In genomic region chr17:76048711-76049110, GRCh38 we compare ENCODE assay signal across 17 cellular contexts. TPM values are rescaled to one million over a fixed set of nuclear protein-coding genes. Genes with fewer than 3 reads are reported as not detected.
DNase-seq lines count a peak whose midpoint lies in the region; ATAC-seq and TF ChIP-seq lines count a peak whose summit lies in the region.
"Had no signal": no experiment of that assay in that cellular context is flagged by ENCODE, and none has a peak within 500 bp of the region (broad histone marks: within the 10 kb centered on the region; RNA-seq: fewer than 3 reads in every experiment).

No MANE protein-coding gene starts in this region.

- H3K27me3 Mint-ChIP-seq in CD4-positive, alpha-beta T cell: no peaks in the 10 kb centered on the region
- H3K27me3 Mint-ChIP-seq in WTC11 (ENCODE audit: low read depth): no peaks in the 10 kb centered on the region
- H3K27me3 Mint-ChIP-seq: stimulated activated naive B cell treated with anti-CD40 and anti-IgM and Interleukin-4, amounts not matched to agents 10 μg/mL and 1 μg/mL and 100 μg/mL, for 72 hours had no signal

- H3K4me2 ChIP-seq in mesenchymal stem cell (ENCODE audit: low read length, poor library complexity, severe bottlenecking): no peak overlapping the region
- H3K4me2 ChIP-seq: BLaER1, KMS-11, PC-9 had no signal

- H3K27ac ChIP-seq in CD4-positive, alpha-beta T cell (ENCODE audit: low read depth, low read length): no peak overlapping the region
- H3K27ac ChIP-seq in mesenchymal stem cell (ENCODE audit: low read length, poor library complexity, severe bottlenecking): peak overlapping the region; percentile 96
- H3K27ac ChIP-seq: BLaER1, KMS-11, PC-9 had no signal

- no peak overlapping the region for H3K4me3 ChIP-seq in mesenchymal stem cell (ENCODE audit: insufficient read depth in 1 of 2, low read depth in 1 of 2, low read length in 2 of 2)
- H3K4me3 ChIP-seq: BLaER1, PC-9 had no signal

- peak overlapping the region; percentile 59 for H3K27ac Mint-ChIP-seq in CD4-positive, alpha-beta T cell
- no peak overlapping the region for H3K27ac Mint-ChIP-seq in WTC11
- H3K27ac Mint-ChIP-seq: mesothelial cell of epicardium had no signal

- peaks cover 32% of the 10 kb centered on the region for H3K4me1 ChIP-seq in mesenchymal stem cell (ENCODE audit: control insufficient read depth, insufficient read depth, low read depth, low read length)
- H3K4me1 ChIP-seq: BLaER1 had no signal

- H3K79me1 ChIP-seq in mesenchymal stem cell (replicated peaks; ENCODE audit: low read length, poor library complexity, severe bottlenecking): peaks cover 25% of the 10 kb centered on the region

- no peak overlapping the region for H2AFZ ChIP-seq in mesenchymal stem cell (ENCODE audit: low read depth, low read length)
- H2AFZ ChIP-seq: PC-9 had no signal

- no peak for DNase-seq in CD4-positive, alpha-beta T cell
- DNase-seq in HK-2 (ENCODE audit: unreplicated experiment) (peak; percentile 41), WTC11 (ENCODE audit: low spot score) (no peak), mesenchymal stem cell (peak; percentile 32), GM20000 (ENCODE audit: low spot score) (no peak)
- no peak for DNase-seq in stimulated activated naive CD4-positive, alpha-beta T cell treated with Interleukin-2 at 50 U/mL for 16 hours (lab: John Stamatoyannopoulos, UW)
- DNase-seq: NCI-H2171; stimulated activated naive B cell treated with anti-CD40 and anti-IgM and Interleukin-4, amounts not matched to agents 10 μg/mL and 1 μg/mL and 100 μg/mL, for 72 hours had no signal

- no peak overlapping the region for H4K91ac ChIP-seq in mesenchymal stem cell (ENCODE audit: low read length)

- H3K27me3 ChIP-seq in CD4-positive, alpha-beta T cell (ENCODE audit: control insufficient read depth, insufficient read depth, low read length): no peaks in the 10 kb centered on the region
- no peaks in the 10 kb centered on the region for H3K27me3 ChIP-seq in mesenchymal stem cell (ENCODE audit: control insufficient read depth in 1 of 2, insufficient read depth in 1 of 2, low read length in 2 of 2)
- H3K27me3 ChIP-seq: BLaER1 had no signal

- H3K4ac ChIP-seq in mesenchymal stem cell (ENCODE audit: low read depth in 1 of 2, low read length in 2 of 2): no peak overlapping the region

- no peak overlapping the region for H4K8ac ChIP-seq in mesenchymal stem cell (ENCODE audit: low read length)

- H3K14ac ChIP-seq in mesenchymal stem cell (ENCODE audit: low read length in 2 of 2): no peak overlapping the region

- intact Hi-C loops in CD4-positive, alpha-beta T cell (cut with DNase I, micrococcal nuclease): no loop called here

- H2BK12ac ChIP-seq in mesenchymal stem cell (ENCODE audit: low read length in 2 of 2): no peak overlapping the region

- peak overlapping the region; percentile 98 for H2AK5ac ChIP-seq in mesenchymal stem cell (ENCODE audit: low read length, severe bottlenecking)

- H3K4me3 Mint-ChIP-seq in CD4-positive, alpha-beta T cell: no peak overlapping the region
- no peak overlapping the region for H3K4me3 Mint-ChIP-seq in WTC11
- H3K4me3 Mint-ChIP-seq: mesothelial cell of epicardium; stimulated activated naive B cell treated with anti-CD40 and anti-IgM and Interleukin-4, amounts not matched to agents 10 μg/mL and 1 μg/mL and 100 μg/mL, for 72 hours had no signal

- H3K18ac ChIP-seq in mesenchymal stem cell (ENCODE audit: low read depth in 1 of 2, low read length in 2 of 2): no peak overlapping the region

- H3K36me3 Mint-ChIP-seq in CD4-positive, alpha-beta T cell (ENCODE audit: low read depth): peaks cover 87% of the 10 kb centered on the region
- peaks cover 68% of the 10 kb centered on the region for H3K36me3 Mint-ChIP-seq in WTC11

- H3K36me3 ChIP-seq in mesenchymal stem cell (ENCODE audit: control insufficient read depth in 1 of 2, insufficient read depth in 2 of 2, low read depth in 1 of 2, low read length in 2 of 2): peaks cover 55 to 91% of the 10 kb centered on the region in 2 experiments

- peaks cover 18% of the 10 kb centered on the region for H3K4me1 Mint-ChIP-seq in CD4-positive, alpha-beta T cell (ENCODE audit: low read depth)
- H3K4me1 Mint-ChIP-seq in WTC11: peaks cover 4% of the 10 kb centered on the region

- H2BK15ac ChIP-seq in mesenchymal stem cell (ENCODE audit: low read depth, poor library complexity, severe bottlenecking): no peak overlapping the region

- WGBS in mesenchymal stem cell: 63% methylated on average over 9 of the region's 9 CpGs

- POLR2A ChIA-PET in CD4-positive, alpha-beta T cell (lab: Charles Lee): interaction anchor here (1.3 kb wide), 1 partner anchor 15 kb away, joined by 5 read pairs; no protein-coding TSS in a partner anchor
- POLR2A ChIA-PET in WTC11 (lab: Charles Lee): no interaction called here

- CTCF ChIA-PET in CD4-positive, alpha-beta T cell (lab: Charles Lee): interaction anchor here (1.0 kb wide), 1 partner anchor 35 kb away, joined by 3 read pairs; no protein-coding TSS in a partner anchor
- CTCF ChIA-PET in WTC11 (lab: Charles Lee): interaction anchor here (0.9 to 3.3 kb wide), 3 partner anchors 35 to 58 kb away, joined by 3 to 17 read pairs (median 3); no protein-coding TSS in a partner anchor

- ATAC-seq in CD4-positive, alpha-beta T cell (ENCODE audit: poor library complexity): peak; percentile 84
- ATAC-seq in WTC11 (peak; percentile 56), GM19397 (IDR thresholded peaks at IDR 0.05; ENCODE audit: unreplicated experiment) (no peak), GM19455 (IDR thresholded peaks at IDR 0.05; ENCODE audit: unreplicated experiment) (no peak)

- H3K9me3 ChIP-seq in CD4-positive, alpha-beta T cell (ENCODE audit: control insufficient read depth, low read length): no peaks in the 10 kb centered on the region
- no peaks in the 10 kb centered on the region for H3K9me3 ChIP-seq in mesenchymal stem cell (ENCODE audit: control insufficient read depth, low read length)
- H3K9me3 ChIP-seq: BLaER1 had no signal

- no peak overlapping the region for H3K9ac ChIP-seq in mesenchymal stem cell (ENCODE audit: low read length)
- H3K9ac ChIP-seq: BLaER1, KMS-11 had no signal

- no peaks in the 10 kb centered on the region for H3K9me3 Mint-ChIP-seq in CD4-positive, alpha-beta T cell
- no peaks in the 10 kb centered on the region for H3K9me3 Mint-ChIP-seq in WTC11
- H3K9me3 Mint-ChIP-seq: mesothelial cell of epicardium; stimulated activated naive B cell treated with anti-CD40 and anti-IgM and Interleukin-4, amounts not matched to agents 10 μg/mL and 1 μg/mL and 100 μg/mL, for 72 hours had no signal

- TF ChIP-seq CTCF in CD4-positive, alpha-beta T cell (IDR thresholded peaks at IDR 0.05): no peak
- TF ChIP-seq CTCF in WTC11 (IDR thresholded peaks at IDR 0.05) (no peak), GM20000 (IDR thresholded peaks at IDR 0.05; ENCODE audit: extremely low read depth, missing control alignments) (no peak)

- no peak overlapping the region for H3K23ac ChIP-seq in mesenchymal stem cell (ENCODE audit: low read length in 2 of 2)

- H2BK5ac ChIP-seq in mesenchymal stem cell (ENCODE audit: low read depth, low read length, poor library complexity, severe bottlenecking): no peak overlapping the region

- no peak overlapping the region for H2BK120ac ChIP-seq in mesenchymal stem cell (ENCODE audit: low read depth, low read length)

TF ChIP-seq in WTC11, 78 proteins besides CTCF, POLR2A, EP300 and RAD21 (continues in another document):
- TF ChIP-seq, protein P1, sequence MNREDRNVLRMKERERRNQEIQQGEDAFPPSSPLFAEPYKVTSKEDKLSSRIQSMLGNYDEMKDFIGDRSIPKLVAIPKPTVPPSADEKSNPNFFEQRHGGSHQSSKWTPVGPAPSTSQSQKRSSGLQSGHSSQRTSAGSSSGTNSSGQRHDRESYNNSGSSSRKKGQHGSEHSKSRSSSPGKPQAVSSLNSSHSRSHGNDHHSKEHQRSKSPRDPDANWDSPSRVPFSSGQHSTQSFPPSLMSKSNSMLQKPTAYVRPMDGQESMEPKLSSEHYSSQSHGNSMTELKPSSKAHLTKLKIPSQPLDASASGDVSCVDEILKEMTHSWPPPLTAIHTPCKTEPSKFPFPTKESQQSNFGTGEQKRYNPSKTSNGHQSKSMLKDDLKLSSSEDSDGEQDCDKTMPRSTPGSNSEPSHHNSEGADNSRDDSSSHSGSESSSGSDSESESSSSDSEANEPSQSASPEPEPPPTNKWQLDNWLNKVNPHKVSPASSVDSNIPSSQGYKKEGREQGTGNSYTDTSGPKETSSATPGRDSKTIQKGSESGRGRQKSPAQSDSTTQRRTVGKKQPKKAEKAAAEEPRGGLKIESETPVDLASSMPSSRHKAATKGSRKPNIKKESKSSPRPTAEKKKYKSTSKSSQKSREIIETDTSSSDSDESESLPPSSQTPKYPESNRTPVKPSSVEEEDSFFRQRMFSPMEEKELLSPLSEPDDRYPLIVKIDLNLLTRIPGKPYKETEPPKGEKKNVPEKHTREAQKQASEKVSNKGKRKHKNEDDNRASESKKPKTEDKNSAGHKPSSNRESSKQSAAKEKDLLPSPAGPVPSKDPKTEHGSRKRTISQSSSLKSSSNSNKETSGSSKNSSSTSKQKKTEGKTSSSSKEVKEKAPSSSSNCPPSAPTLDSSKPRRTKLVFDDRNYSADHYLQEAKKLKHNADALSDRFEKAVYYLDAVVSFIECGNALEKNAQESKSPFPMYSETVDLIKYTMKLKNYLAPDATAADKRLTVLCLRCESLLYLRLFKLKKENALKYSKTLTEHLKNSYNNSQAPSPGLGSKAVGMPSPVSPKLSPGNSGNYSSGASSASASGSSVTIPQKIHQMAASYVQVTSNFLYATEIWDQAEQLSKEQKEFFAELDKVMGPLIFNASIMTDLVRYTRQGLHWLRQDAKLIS (CRISPR knock-in tag; IDR thresholded peaks at IDR 0.05; ENCODE audit: borderline replicate concordance): no peak
- TF ChIP-seq KAT7 (CRISPR knock-in tag; IDR thresholded peaks at IDR 0.05; ENCODE audit: borderline replicate concordance) (no peak), IRF2 (CRISPR knock-in tag; IDR thresholded peaks at IDR 0.05; ENCODE audit: borderline replicate concordance, low read depth) (no peak)

RNA-seq across cellular contexts. Expression of gene EVPL, which starts 21.6 kb away (rescaled TPM):
- under 1 TPM; 0.14 to 0.38 TPM for total RNA-seq in CD4-positive, alpha-beta T cell
- 0.46 to 1.3 TPM (median 0.62 TPM) in 3 replicates for total RNA-seq in WTC11 (2021)
- polyA plus RNA-seq in mesenchymal stem cell (2013, experiment 1 of 2): not detected
- polyA plus RNA-seq in mesenchymal stem cell (2013, experiment 2 of 2): not detected
- total RNA-seq: cerebellum, fibroblast of lung had no signal
- polyA plus RNA-seq: fibroblast of lung had no signal

RNA-seq across cellular contexts. Expression of gene SRP68, which starts 23.6 kb away (rescaled TPM):
- total RNA-seq in CD4-positive, alpha-beta T cell: 100 to 1,000 TPM; 106 to 108 TPM
- 80.5 to 90.7 TPM (median 82.0 TPM) in 3 replicates for total RNA-seq in WTC11 (2021)
- polyA plus RNA-seq in mesenchymal stem cell (2013, experiment 1 of 2): 56.0 TPM
- polyA plus RNA-seq in mesenchymal stem cell (2013, experiment 2 of 2): 57.0 TPM

RNA-seq across cellular contexts. Expression of gene GALR2, which starts 25.9 kb away (rescaled TPM):
- 1 to 10 TPM in 1 of 2 experiments, under 1 TPM in 1; 0.59 to 1.0 TPM for total RNA-seq in CD4-positive, alpha-beta T cell
- total RNA-seq in WTC11 (2021): 1.7 to 2.9 TPM (median 2.0 TPM) in 3 replicates
- polyA plus RNA-seq in mesenchymal stem cell (2013, experiment 1 of 2): 0.12 TPM
- polyA plus RNA-seq in mesenchymal stem cell (2013, experiment 2 of 2): 0.11 TPM
- total RNA-seq: cerebellum, fibroblast of lung, mesothelial cell of epicardium, posterior vena cava had no signal
- polyA plus RNA-seq: fibroblast of lung had no signal

RNA-seq across cellular contexts. Expression of gene ZACN, which starts 30.3 kb away (rescaled TPM):
- total RNA-seq in CD4-positive, alpha-beta T cell: under 1 TPM; 0.69 to 0.98 TPM
- total RNA-seq in WTC11 (2021): 0.07 to 0.28 TPM (median 0.11 TPM) in 3 replicates
- polyA plus RNA-seq in mesenchymal stem cell (2013, experiment 1 of 2): 0.03 TPM
- not detected for polyA plus RNA-seq in mesenchymal stem cell (2013, experiment 2 of 2)
- total RNA-seq: cerebellum, fibroblast of lung, PC-9, posterior vena cava had no signal
- polyA plus RNA-seq: fibroblast of lung had no signal

RNA-seq across cellular contexts. Expression of gene CDK3, which starts 48.1 kb away (rescaled TPM):
- total RNA-seq in CD4-positive, alpha-beta T cell: 1 to 10 TPM; 3.9 to 4.9 TPM
- total RNA-seq in WTC11 (2021): 9.5 to 11.3 TPM (median 10.2 TPM) in 3 replicates
- polyA plus RNA-seq in mesenchymal stem cell (2013, experiment 1 of 2): 3.5 TPM
- 3.1 TPM for polyA plus RNA-seq in mesenchymal stem cell (2013, experiment 2 of 2)

Comparison
In these comparisons a context has a peak if more than half of its experiments do, and no peak if none do; other contexts are left out.
1. ATAC-seq: peak in CD4-positive, alpha-beta T cell (single experiment) and WTC11 (single experiment); none in GM19397 (single experiment) and GM19455 (single experiment).
2. DNase-seq: peak in HK-2 (single experiment) and mesenchymal stem cell (single experiment); none in CD4-positive, alpha-beta T cell (0 of 10), WTC11 (single experiment), stimulated activated naive CD4-positive, alpha-beta T cell treated with Interleukin-2 at 50 U/mL for 16 hours (single experiment) and GM20000 (single experiment).